8 cellular contexts compared by ENCODE assay signal in genomic region chr12:121227294-121227693, GRCh38. TPM values are rescaled to one million over a fixed set of nuclear protein-coding genes. Genes with fewer than 3 reads are reported as not detected.
DNase-seq lines count a peak whose midpoint lies in the region; ATAC-seq and TF ChIP-seq lines count a peak whose summit lies in the region.

No MANE protein-coding gene starts in this region.

- no peaks in the 10 kb centered on the region for H3K9me3 Mint-ChIP-seq in activated T-cell treated with anti-CD3 and anti-CD28 coated beads, Interleukin-2, amount 50 U/mL, for 4 hours

- H3K36me3 Mint-ChIP-seq in activated T-cell treated with anti-CD3 and anti-CD28 coated beads, Interleukin-2, amount 50 U/mL, for 4 hours (ENCODE audit: insufficient read depth), result peaks cover 8% of the 10 kb centered on the region

- in situ Hi-C loops in ACHN (cut with HindIII; ENCODE audit: low pct_ligation_motif_present, low pct_unique_long_range_greater_than_20kb, low sequenced_read_pairs), result no loop called here

- intact Hi-C loops in lower lobe of right lung (cut with DNase I) (no loop called here), cardiac septum (cut with DNase I) (no loop called here)

- no peak overlapping the region for H3K4me3 ChIP-seq in lower lobe of right lung

- H3K4me1 Mint-ChIP-seq in activated T-cell treated with anti-CD3 and anti-CD28 coated beads, Interleukin-2, amount 50 U/mL, for 4 hours (ENCODE audit: low read depth), result peaks cover 40% of the 10 kb centered on the region

- no peak for TF ChIP-seq CTCF in lower lobe of right lung (IDR thresholded peaks at IDR 0.05)

- H3K36me3 ChIP-seq in lower lobe of right lung, result peaks cover 57% of the 10 kb centered on the region

- TF ChIP-seq POLR2A in GM15510 (IDR thresholded peaks at IDR 0.05; ENCODE audit: borderline replicate concordance, extremely low read depth, insufficient read length), result peak; percentile 36

- no peak overlapping the region for H3K4me3 Mint-ChIP-seq in activated T-cell treated with anti-CD3 and anti-CD28 coated beads, Interleukin-2, amount 50 U/mL, for 4 hours

- H3K27me3 Mint-ChIP-seq in activated T-cell treated with anti-CD3 and anti-CD28 coated beads, Interleukin-2, amount 50 U/mL, for 4 hours (ENCODE audit: low read depth), result no peaks in the 10 kb centered on the region

- no peaks in the 10 kb centered on the region for H3K9me3 ChIP-seq in lower lobe of right lung

- no peaks in the 10 kb centered on the region for H3K27me3 ChIP-seq in lower lobe of right lung (ENCODE audit: low read depth)

- peaks cover 14% of the 10 kb centered on the region for H3K4me1 ChIP-seq in lower lobe of right lung

- DNase-seq in NCI-H510A treated with DMSO at 0.1 percent for 48 hours (lab: John Stamatoyannopoulos, UW) (peak; percentile 93), lower lobe of right lung (peak; percentile 82), cardiac septum (ENCODE audit: low spot score) (no peak), ACHN (no peak)
- DNase-seq in activated T-cell treated with anti-CD3 and anti-CD28 coated beads, Interleukin-2, amount 50 U/mL, for 4 hours, result no peak
- DNase-seq in activated CD4-positive, alpha-beta T cell treated with anti-CD3 and anti-CD28 coated beads for 1 hour, result no peak

- ATAC-seq in HG02571 (IDR thresholded peaks at IDR 0.05; ENCODE audit: unreplicated experiment), result peak; percentile 62
- peak; percentile 85 to 88 for ATAC-seq in lower lobe of right lung
- ATAC-seq in activated T-cell treated with anti-CD3 and anti-CD28 coated beads, Interleukin-2, amount 50 U/mL, for 4 hours, result no peak

- H3K27ac ChIP-seq in lower lobe of right lung, result peak overlapping the region; percentile 74

RNA-seq across cellular contexts. Expression of gene P2RX4, which starts 17.4 kb away (rescaled TPM):
- total RNA-seq in lower lobe of right lung, result 65.8 TPM
- 6.4 TPM for total RNA-seq in cardiac septum
- total RNA-seq in activated T-cell treated with anti-CD3 and anti-CD28 coated beads, Interleukin-2, amount 50 U/mL, for 4 hours, result 10 to 100 TPM; 18.1 to 21.9 (median 21.6) TPM

Comparison
In these comparisons a context has a peak if more than half of its experiments do, and no peak if none do; other contexts are left out.
1. ATAC-seq: peak in HG02571 (single experiment) and lower lobe of right lung (2 of 2); none in activated T-cell treated with anti-CD3 and anti-CD28 coated beads, Interleukin-2, amount 50 U/mL, for 4 hours (0 of 2).
2. DNase-seq: peak in NCI-H510A treated with DMSO at 0.1 percent for 48 hours (single experiment) and lower lobe of right lung (single experiment); none in cardiac septum (single experiment), ACHN (single experiment), activated T-cell treated with anti-CD3 and anti-CD28 coated beads, Interleukin-2, amount 50 U/mL, for 4 hours (single experiment) and activated CD4-positive, alpha-beta T cell treated with anti-CD3 and anti-CD28 coated beads for 1 hour (single experiment).